Comparison of ENCODE assay signal across 10 cellular contexts in the genomic region with DNA sequence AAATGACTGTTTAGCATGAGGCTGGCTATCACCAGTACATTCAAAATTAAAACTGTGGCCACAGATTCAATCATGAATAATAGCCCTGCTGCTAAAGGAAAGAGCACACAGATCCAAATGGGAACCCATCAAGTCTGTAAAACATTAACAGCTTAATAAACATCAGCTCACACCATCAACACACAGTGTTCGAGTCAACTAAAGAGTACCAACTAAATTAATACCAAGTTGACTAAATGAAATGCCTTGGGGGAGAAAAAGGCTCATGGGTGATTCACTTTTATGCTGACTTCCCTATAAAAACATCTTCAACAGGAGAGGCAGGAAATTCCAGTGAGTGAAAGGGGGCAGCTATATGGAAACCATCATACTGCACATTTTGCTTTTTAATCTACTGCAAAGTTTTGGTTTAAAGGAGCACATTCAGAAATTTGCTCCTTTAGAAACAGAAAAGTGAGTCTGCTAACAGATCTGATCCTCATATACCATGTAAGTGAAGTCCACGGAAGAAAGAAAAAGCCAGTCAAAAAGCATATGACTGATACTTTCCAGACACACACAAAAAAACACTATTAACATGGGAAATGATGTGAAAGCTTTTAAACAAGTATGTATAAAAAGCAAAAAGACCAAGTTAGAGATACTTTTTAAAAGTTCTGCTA. TPM values are rescaled to one million over a fixed set of nuclear protein-coding genes. Genes with fewer than 3 reads are reported as not detected.
DNase-seq lines count a peak whose midpoint lies in the region; ATAC-seq, FAIRE-seq and TF ChIP-seq lines count a peak whose summit lies in the region.
"Had no signal": no experiment of that assay in that cellular context is flagged by ENCODE, and none has a peak within 500 bp of the region (broad histone marks: within the 10 kb centered on the region; RNA-seq: fewer than 3 reads in every experiment).

No MANE protein-coding gene starts in this region.

- H3K27me3 ChIP-seq in astrocyte (ENCODE audit: insufficient read depth, low read length) (no peaks in the 10 kb centered on the region), thoracic aorta (replicated peaks; ENCODE audit: insufficient read depth) (no peaks in the 10 kb centered on the region), GM23338 (ENCODE audit: insufficient read depth) (no peaks in the 10 kb centered on the region)

- H4K20me1 ChIP-seq in astrocyte (ENCODE audit: insufficient read depth, low read length) (peaks cover 21% of the 10 kb centered on the region), GM23338 (replicated peaks; ENCODE audit: insufficient read depth) (peaks cover 13% of the 10 kb centered on the region)

- no peaks in the 10 kb centered on the region for H3K9me2 ChIP-seq in GM23338 (ENCODE audit: insufficient read depth)

- peak overlapping the region; percentile 77 for H3K27ac Mint-ChIP-seq in astrocyte (ENCODE audit: unreplicated experiment)
- H3K27ac Mint-ChIP-seq in GM23338, result no peak overlapping the region
- no peak overlapping the region for H3K27ac Mint-ChIP-seq in stimulated activated effector memory CD8-positive, alpha-beta T cell treated with anti-CD3 and anti-CD28 coated beads, Interleukin-12 subunit alpha, Interleukin-12 subunit beta, amount 100 ng/mL, for 72 hours

- H3K36me3 ChIP-seq in astrocyte (ENCODE audit: insufficient read depth, low read length) (no peaks in the 10 kb centered on the region), kidney (ENCODE audit: control insufficient read depth in 1 of 2, insufficient read depth in 2 of 2, low read length in 2 of 2) (no peaks in the 10 kb centered on the region), thoracic aorta (no peaks in the 10 kb centered on the region), GM23338 (ENCODE audit: insufficient read depth) (no peaks in the 10 kb centered on the region)

- peaks cover 2% of the 10 kb centered on the region for H3K36me3 Mint-ChIP-seq in astrocyte (ENCODE audit: low read depth, unreplicated experiment)
- H3K36me3 Mint-ChIP-seq in GM23338 (ENCODE audit: low read depth), result peaks cover 26% of the 10 kb centered on the region
- no peaks in the 10 kb centered on the region for H3K36me3 Mint-ChIP-seq in stimulated activated effector memory CD8-positive, alpha-beta T cell treated with anti-CD3 and anti-CD28 coated beads, Interleukin-12 subunit alpha, Interleukin-12 subunit beta, amount 100 ng/mL, for 72 hours

- H3K9ac ChIP-seq in astrocyte (ENCODE audit: low read length), result peak overlapping the region; percentile 57
- peak overlapping the region in 1 of 2 donors; percentile 1 for H3K9ac ChIP-seq in kidney (ENCODE audit: low read length in 2 of 2)

- H3K9me3 Mint-ChIP-seq in astrocyte (ENCODE audit: unreplicated experiment) (no peaks in the 10 kb centered on the region), GM23338 (peaks cover 21% of the 10 kb centered on the region; the same call in 2 of the 3 replicates)
- H3K9me3 Mint-ChIP-seq in stimulated activated effector memory CD8-positive, alpha-beta T cell treated with anti-CD3 and anti-CD28 coated beads, Interleukin-12 subunit alpha, Interleukin-12 subunit beta, amount 100 ng/mL, for 72 hours, result no peaks in the 10 kb centered on the region

- H3K27ac ChIP-seq in astrocyte (ENCODE audit: low read depth, low read length) (peak overlapping the region; percentile 73), kidney (ENCODE audit: low read depth in 2 of 2, low read length in 2 of 2) (peak overlapping the region; percentile 73 to 84), thoracic aorta (peak overlapping the region in 1 of 2 donors; percentile 4), GM23338 (ENCODE audit: low read depth) (no peak overlapping the region; the same call in 1 of the 2 replicates)

- H3K4me1 Mint-ChIP-seq in astrocyte (ENCODE audit: low read depth, unreplicated experiment), result peaks cover 44% of the 10 kb centered on the region
- H3K4me1 Mint-ChIP-seq in GM23338, result peaks cover 54% of the 10 kb centered on the region
- H3K4me1 Mint-ChIP-seq in stimulated activated effector memory CD8-positive, alpha-beta T cell treated with anti-CD3 and anti-CD28 coated beads, Interleukin-12 subunit alpha, Interleukin-12 subunit beta, amount 100 ng/mL, for 72 hours, result no peaks in the 10 kb centered on the region

- no peak for TF ChIP-seq CTCF in astrocyte (IDR thresholded peaks at IDR 0.05; ENCODE audit: insufficient read depth, low read depth, low read length)
- no peak for TF ChIP-seq CTCF in kidney (IDR thresholded peaks at IDR 0.05; ENCODE audit: borderline replicate concordance, extremely low read depth, insufficient read depth)
- no peak for TF ChIP-seq CTCF in thoracic aorta (IDR thresholded peaks at IDR 0.05)
- no peak for TF ChIP-seq CTCF in GM23338 (conservative IDR thresholded peaks at IDR 0.05; ENCODE audit: low read depth in 2 of 2)

- intact Hi-C loops in kidney (cut with DNase I), result no loop called here

- H3K27me3 Mint-ChIP-seq in astrocyte (ENCODE audit: low read depth, unreplicated experiment), result no peaks in the 10 kb centered on the region
- H3K27me3 Mint-ChIP-seq in GM23338 (ENCODE audit: insufficient read depth, low read depth, poor library complexity), result peaks cover 2% of the 10 kb centered on the region

- H2AFZ ChIP-seq in astrocyte (ENCODE audit: low read depth, low read length), result no peak overlapping the region
- no peak overlapping the region for H2AFZ ChIP-seq in GM23338

- FAIRE-seq in astrocyte (lab: Jason Lieb, UNC), result peak; percentile 50
- FAIRE-seq in kidney (lab: Jason Lieb, UNC), result peak; percentile 71
- FAIRE-seq: G401.6 had no signal

- no peaks in the 10 kb centered on the region for H3F3A ChIP-seq in GM23338 (replicated peaks; ENCODE audit: low read depth)

- H3K4me2 ChIP-seq in astrocyte (ENCODE audit: low read length), result peak overlapping the region; percentile 77
- H3K4me2 ChIP-seq in GM23338, result no peak overlapping the region

- no peak for ATAC-seq in thoracic aorta (ENCODE audit: insufficient number of reproducible peaks, low FRiP score, low read depth)
- no peak for ATAC-seq in GM23338
- no peak for ATAC-seq in stimulated activated effector memory CD8-positive, alpha-beta T cell treated with anti-CD3 and anti-CD28 coated beads, Interleukin-12 subunit alpha, Interleukin-12 subunit beta, amount 100 ng/mL, for 72 hours
- ATAC-seq in GM21360 (IDR thresholded peaks at IDR 0.05; ENCODE audit: unreplicated experiment), result no peak
- no peak for ATAC-seq in HG02798 (IDR thresholded peaks at IDR 0.05; ENCODE audit: poor library complexity, unreplicated experiment)

- no peak overlapping the region for H3K4me3 Mint-ChIP-seq in astrocyte (ENCODE audit: unreplicated experiment)
- no peak overlapping the region for H3K4me3 Mint-ChIP-seq in GM23338
- no peak overlapping the region for H3K4me3 Mint-ChIP-seq in stimulated activated effector memory CD8-positive, alpha-beta T cell treated with anti-CD3 and anti-CD28 coated beads, Interleukin-12 subunit alpha, Interleukin-12 subunit beta, amount 100 ng/mL, for 72 hours

- DNase-seq in HT1080 (ENCODE audit: low read depth) (peak; percentile 69), astrocyte (ENCODE audit: low read depth) (peak; percentile 61), kidney (no peak), thoracic aorta (ENCODE audit: low spot score) (no peak), GM23338 (ENCODE audit: low spot score) (no peak)
- DNase-seq in stimulated activated effector memory CD8-positive, alpha-beta T cell treated with anti-CD3 and anti-CD28 coated beads, Interleukin-12 subunit alpha, Interleukin-12 subunit beta, amount 100 ng/mL, for 72 hours (ENCODE audit: low spot score in 2 of 2), result no peak
- DNase-seq: KG1 had no signal

- no peak overlapping the region for H3K4me3 ChIP-seq in astrocyte (ENCODE audit: insufficient read depth, low read depth, low read length)
- peak overlapping the region; percentile 1 to 36 for H3K4me3 ChIP-seq in kidney (ENCODE audit: low read length in 2 of 2)
- H3K4me3 ChIP-seq in thoracic aorta, result peak overlapping the region; percentile 25
- H3K4me3 ChIP-seq in GM23338, result no peak overlapping the region

- H3K9me3 ChIP-seq in astrocyte (ENCODE audit: insufficient read depth, low read depth, low read length) (no peaks in the 10 kb centered on the region), kidney (ENCODE audit: control insufficient read depth in 1 of 2, low read length in 2 of 2) (no peaks in the 10 kb centered on the region), thoracic aorta (no peaks in the 10 kb centered on the region)

- H3K79me2 ChIP-seq in astrocyte (ENCODE audit: insufficient read depth, low read length) (peaks cover 89% of the 10 kb centered on the region), GM23338 (replicated peaks; ENCODE audit: insufficient read depth) (peaks cover 100% of the 10 kb centered on the region)

- peaks cover 24% of the 10 kb centered on the region for H3K4me1 ChIP-seq in astrocyte (ENCODE audit: insufficient read depth, low read length)
- H3K4me1 ChIP-seq in kidney (ENCODE audit: control insufficient read depth in 1 of 2, insufficient read depth in 1 of 2, low read depth in 1 of 2, low read length in 2 of 2), result peaks cover 11 to 53% of the 10 kb centered on the region in 2 donors
- peaks cover 3 to 40% of the 10 kb centered on the region in 2 donors for H3K4me1 ChIP-seq in thoracic aorta (ENCODE audit: control insufficient read depth in 1 of 2, low read depth in 2 of 2)
- H3K4me1 ChIP-seq in GM23338 (ENCODE audit: insufficient read depth), result peaks cover 65% of the 10 kb centered on the region

TF ChIP-seq in GM23338, 12 proteins besides CTCF, POLR2A, EP300 and RAD21 (continues in another document):
- no peak for TF ChIP-seq NANOG (IDR thresholded peaks at IDR 0.05; ENCODE audit: borderline replicate concordance)
- TF ChIP-seq EZH2phosphoT487 (IDR thresholded peaks at IDR 0.05; ENCODE audit: unreplicated experiment), result no peak
- no peak for TF ChIP-seq CREB1 (CRISPR knock-in tag; IDR thresholded peaks at IDR 0.05; ENCODE audit: low read depth)
- TF ChIP-seq STAT1 (IDR thresholded peaks at IDR 0.05; ENCODE audit: unreplicated experiment), result no peak
- TF ChIP-seq JUNB (IDR thresholded peaks at IDR 0.05; ENCODE audit: unreplicated experiment), result no peak

RNA-seq across cellular contexts. Expression of a gene that starts 16.3 kb away (rescaled TPM):
- 6.6 and 9.0 TPM in 2 replicates for total RNA-seq in HT1080 (2014; rRNA removed; shearing (Covaris generic))
- 6.4 and 7.6 TPM in 2 replicates for polyA plus RNA-seq in HT1080 (2015; cell fraction: cytosol; rRNA removed)
- polyA plus RNA-seq in HT1080 (2015; cell fraction: nucleus; rRNA removed), result 14.6 and 15.0 TPM in 2 replicates
- total RNA-seq in astrocyte, result 50.0 and 54.6 TPM in 2 replicates
- total RNA-seq in kidney, result 109 TPM
- 22.7 TPM for polyA plus RNA-seq in kidney (ENCODE audit: insufficient read depth, low read depth, low replicate concordance)
- 10 to 100 TPM; 26.4 to 48.6 TPM for total RNA-seq in thoracic aorta
- 91.7 and 99.6 TPM in 2 replicates for total RNA-seq in GM23338 (2014; rRNA removed; shearing (Covaris generic))
- polyA plus RNA-seq in GM23338 (2016; fragmentation: Nextera tagmentation; extraction: Ambion mirVana), result 21.2 and 22.6 TPM in 2 replicates

RNA-seq across cellular contexts. Expression of a gene that starts 50.3 kb away (rescaled TPM):
- 30.5 and 38.2 TPM in 2 replicates for total RNA-seq in HT1080 (2014; rRNA removed; shearing (Covaris generic))
- 47.3 and 60.6 TPM in 2 replicates for polyA plus RNA-seq in HT1080 (2015; cell fraction: cytosol; rRNA removed)
- polyA plus RNA-seq in HT1080 (2015; cell fraction: nucleus; rRNA removed), result 39.4 and 39.5 TPM in 2 replicates
- total RNA-seq in astrocyte (34.7 and 38.7 TPM in 2 replicates), kidney (37.8 TPM), thoracic aorta (10 to 100 TPM; 26.9 to 51.3 TPM)
- polyA plus RNA-seq in kidney (ENCODE audit: insufficient read depth, low read depth, low replicate concordance) (9.1 TPM), GM23338 (2016; fragmentation: Nextera tagmentation; extraction: Ambion mirVana) (18.3 and 22.5 TPM in 2 replicates)
- total RNA-seq in GM23338 (2014; rRNA removed; shearing (Covaris generic)), result 61.0 and 65.6 TPM in 2 replicates

Comparison
In these comparisons a context has a peak if more than half of its experiments do, and no peak if none do; other contexts are left out.
1. DNase-seq: peak in HT1080 (single experiment) and astrocyte (single experiment); none in kidney (single experiment), thoracic aorta (single experiment), GM23338 (single experiment) and stimulated activated effector memory CD8-positive, alpha-beta T cell treated with anti-CD3 and anti-CD28 coated beads, Interleukin-12 subunit alpha, Interleukin-12 subunit beta, amount 100 ng/mL, for 72 hours (0 of 2).
2. H3K4me3 ChIP-seq: peak in kidney (2 of 2) and thoracic aorta (single experiment); none in astrocyte (single experiment) and GM23338 (single experiment).